In the genomic region with DNA sequence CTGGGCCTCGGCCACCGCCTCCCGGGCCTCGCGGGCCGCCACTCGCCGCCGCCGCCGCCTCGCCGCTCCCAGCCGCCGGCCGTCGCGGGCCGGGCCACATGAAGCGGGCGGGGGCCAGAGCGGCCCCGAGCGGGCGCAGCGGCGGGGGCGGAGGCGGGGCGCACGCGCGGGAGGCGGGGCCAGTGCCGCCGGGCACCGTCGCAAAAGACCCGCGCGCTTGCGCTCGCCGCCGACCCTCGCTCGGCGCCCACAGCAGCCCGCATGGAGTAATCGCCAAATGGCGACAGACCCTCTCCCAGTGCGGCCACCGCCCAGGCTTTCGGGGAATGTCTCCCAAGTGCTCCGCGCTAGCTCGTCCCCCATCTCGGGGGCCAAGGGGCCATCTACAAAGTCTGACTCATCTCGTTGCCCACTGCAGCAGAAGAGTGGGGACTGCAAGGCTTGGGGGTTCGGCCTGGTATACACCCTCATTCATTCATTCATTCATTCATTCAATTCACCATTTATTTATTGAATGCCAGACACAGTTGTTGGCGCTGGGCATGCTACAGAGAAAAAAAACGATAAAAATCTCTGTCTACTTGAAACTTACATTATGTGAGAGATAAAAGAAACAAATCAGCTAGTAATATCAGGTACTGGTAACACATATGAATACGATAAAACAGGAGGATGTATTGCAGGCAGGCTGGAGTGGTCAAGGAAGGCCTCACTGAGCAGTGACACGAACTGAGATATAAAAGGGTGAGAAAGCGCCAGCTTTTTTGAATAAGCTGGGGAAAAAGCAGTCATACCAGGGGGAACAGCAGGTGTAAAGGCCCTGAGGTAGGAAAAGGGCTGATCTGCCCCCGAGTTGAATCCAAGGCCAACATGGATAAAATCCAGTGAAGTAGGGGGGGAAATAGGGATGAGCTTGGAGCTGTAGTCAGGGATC, we compare ENCODE assay signal across 8 cellular contexts. TPM values are rescaled to one million over a fixed set of nuclear protein-coding genes. Genes with fewer than 3 reads are reported as not detected.
A peak's percentile ranks its signal among the peaks of the same experiment; 100 is the strongest.
DNase-seq lines count a peak whose midpoint lies in the region; ATAC-seq and TF ChIP-seq lines count a peak whose summit lies in the region.

A gene with protein sequence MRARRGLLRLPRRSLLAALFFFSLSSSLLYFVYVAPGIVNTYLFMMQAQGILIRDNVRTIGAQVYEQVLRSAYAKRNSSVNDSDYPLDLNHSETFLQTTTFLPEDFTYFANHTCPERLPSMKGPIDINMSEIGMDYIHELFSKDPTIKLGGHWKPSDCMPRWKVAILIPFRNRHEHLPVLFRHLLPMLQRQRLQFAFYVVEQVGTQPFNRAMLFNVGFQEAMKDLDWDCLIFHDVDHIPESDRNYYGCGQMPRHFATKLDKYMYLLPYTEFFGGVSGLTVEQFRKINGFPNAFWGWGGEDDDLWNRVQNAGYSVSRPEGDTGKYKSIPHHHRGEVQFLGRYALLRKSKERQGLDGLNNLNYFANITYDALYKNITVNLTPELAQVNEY (minus strand): TSS at position 100 of the 934 bp plus-strand sequence. CDS start 188 bp downstream, outside the sequence.

- H3K4me3 ChIP-seq in epithelial cell of proximal tubule (ENCODE audit: low read depth, low read length) (peak within 1 kb of the TSS; percentile 91), mononuclear cell (ENCODE audit: low read length) (peak within 1 kb of the TSS; percentile 89)

- intact Hi-C loops in CD4-positive, alpha-beta T cell (cut with DNase I, micrococcal nuclease), result loop anchor here (5.0 to 10.0 kb wide), 7 partner anchors 42 to 1221 kb away; partner anchors contain the start of genes SLC9A8 (in 2 of the 2), ADNP (in 1 of the 2), PARD6B (in 1 of the 2) and PREX1 (in 1 of the 2)

- H3K27me3 ChIP-seq in CD4-positive, alpha-beta T cell (ENCODE audit: control insufficient read depth, insufficient read depth, low read length), result no peaks in the 10 kb centered on the region
- no peaks in the 10 kb centered on the region for H3K27me3 ChIP-seq in mononuclear cell (ENCODE audit: insufficient read depth, low read length)

- TF ChIP-seq CTCF in CD4-positive, alpha-beta T cell (IDR thresholded peaks at IDR 0.05), result no peak
- no peak for TF ChIP-seq CTCF in epithelial cell of proximal tubule (conservative IDR thresholded peaks at IDR 0.05; ENCODE audit: low read depth, low read length)

- H3K4me1 Mint-ChIP-seq in CD4-positive, alpha-beta T cell (ENCODE audit: low read depth), result peaks cover 35% of the 10 kb centered on the region

- H3K27me3 Mint-ChIP-seq in CD4-positive, alpha-beta T cell, result no peaks in the 10 kb centered on the region

- DNase-seq in CD4-positive, alpha-beta T cell, result peak; percentile 17 to 66 (median 39)
- DNase-seq in HT-29 (ENCODE audit: low spot score) (peak; percentile 77), OCI-M1 (lab: John Stamatoyannopoulos, UW) (peak; percentile 91), epithelial cell of proximal tubule (ENCODE audit: low read depth) (no peak)
- DNase-seq in activated T-cell treated with anti-CD3 and anti-CD28 coated beads, Interleukin-2, amount 50 U/mL, for 1 hour, result peak; percentile 79
- DNase-seq in stimulated activated CD8-positive, alpha-beta memory T cell treated with anti-CD3 and anti-CD28 coated beads, Interleukin-4, amount 100 ng/mL, for 4 hours (ENCODE audit: low read depth in 2 of 2, low spot score in 1 of 2), result peak; percentile 19 to 35

- H3K4me1 ChIP-seq in mononuclear cell (ENCODE audit: insufficient read depth, low read length), result peaks cover 45% of the 10 kb centered on the region

- POLR2A ChIA-PET in CD4-positive, alpha-beta T cell (lab: Charles Lee), result interaction anchor here (0.6 to 1.7 kb wide), 5 partner anchors 9 to 282 kb away, joined by 3 to 8 read pairs (median 3); partner anchors contain the start of gene SLC9A8

- peak; percentile 79 for ATAC-seq in CD4-positive, alpha-beta T cell (ENCODE audit: poor library complexity)
- peak; percentile 88 for ATAC-seq in GM19397 (IDR thresholded peaks at IDR 0.05; ENCODE audit: unreplicated experiment)

- no peaks in the 10 kb centered on the region for H3K9me3 Mint-ChIP-seq in CD4-positive, alpha-beta T cell

- peak within 1 kb of the TSS; percentile 93 for H3K4me3 Mint-ChIP-seq in CD4-positive, alpha-beta T cell

- peak within 1 kb of the TSS; percentile 63 for H3K27ac Mint-ChIP-seq in CD4-positive, alpha-beta T cell

- H3K9me3 ChIP-seq in CD4-positive, alpha-beta T cell (ENCODE audit: control insufficient read depth, low read length), result no peaks in the 10 kb centered on the region
- H3K9me3 ChIP-seq in mononuclear cell (ENCODE audit: low read depth, low read length), result no peaks in the 10 kb centered on the region

- no peaks in the 10 kb centered on the region for H3K36me3 Mint-ChIP-seq in CD4-positive, alpha-beta T cell (ENCODE audit: low read depth)

- CTCF ChIA-PET in CD4-positive, alpha-beta T cell (lab: Charles Lee), result interaction anchor here (0.8 kb wide), 1 partner anchor 51 kb away, joined by 3 read pairs; no protein-coding TSS in a partner anchor

- no peak within 1 kb of the TSS for H3K27ac ChIP-seq in CD4-positive, alpha-beta T cell (ENCODE audit: low read depth, low read length)

RNA-seq across cellular contexts. Expression of the gene that starts here (rescaled TPM):
- total RNA-seq in CD4-positive, alpha-beta T cell, result 1 to 10 TPM; 3.1 to 3.2 TPM
- total RNA-seq in HT-29 (2014; rRNA removed; shearing (Covaris generic)), result 24.1 and 24.5 TPM in 2 replicates
- total RNA-seq in epithelial cell of proximal tubule (27.4 and 28.4 TPM in 2 replicates), mononuclear cell (16.0 TPM)
